Comparison of ENCODE assay signal across 9 cellular contexts in genomic region chr11:110000045-110000502, GRCh38.
DNase-seq lines count a peak whose midpoint lies in the region; ATAC-seq and TF ChIP-seq lines count a peak whose summit lies in the region.
"Had no signal": no experiment of that assay in that cellular context is flagged by ENCODE, and none has a peak within 500 bp of the region (broad histone marks: within the 10 kb centered on the region; RNA-seq: fewer than 3 reads in every experiment).

No MANE protein-coding gene starts in this region.

- H3K4me1 Mint-ChIP-seq in naive B cell = no peaks in the 10 kb centered on the region

- peaks cover 32 to 38% (median 33%) of the 10 kb centered on the region in 3 donors for H3K27me3 Mint-ChIP-seq in naive B cell

- no peaks in the 10 kb centered on the region for H3K36me3 ChIP-seq in DOHH2 (ENCODE audit: control insufficient read depth, low read length)

- H4K20me1 ChIP-seq in DOHH2 (ENCODE audit: control insufficient read depth, insufficient read depth, low read depth, low read length) = no peaks in the 10 kb centered on the region

- no peaks in the 10 kb centered on the region for H3K79me2 ChIP-seq in DOHH2 (ENCODE audit: control insufficient read depth, low read length)

- H3K36me3 Mint-ChIP-seq in naive B cell = no peaks in the 10 kb centered on the region

- no peaks in the 10 kb centered on the region for H3F3A ChIP-seq in DOHH2 (ENCODE audit: control insufficient read depth, insufficient read depth)

- no peak overlapping the region for H3K4me3 Mint-ChIP-seq in naive B cell

- TF ChIP-seq CTCF in DOHH2 (IDR thresholded peaks at IDR 0.05; ENCODE audit: low read depth, low read length, poor library complexity, severe bottlenecking) (no peak), GM20000 (IDR thresholded peaks at IDR 0.05; ENCODE audit: extremely low read depth, missing control alignments) (no peak), astrocyte of the cerebellum (IDR thresholded peaks at IDR 0.05; ENCODE audit: low read depth, low read length, missing control alignments) (no peak)

- in situ Hi-C loops in astrocyte of the cerebellum (cut with HindIII; ENCODE audit: low sequenced_read_pairs) = no loop called here

- peak overlapping the region; percentile 4 for H3K4me2 ChIP-seq in DOHH2 (ENCODE audit: low read length)
- H3K4me2 ChIP-seq: KMS-11 had no signal

- no peaks in the 10 kb centered on the region for H3K27me3 ChIP-seq in DOHH2 (ENCODE audit: control insufficient read depth, low read length)

- peak; percentile 63 for DNase-seq in GM20000 (ENCODE audit: low spot score)
- peak; percentile 88 for DNase-seq in astrocyte of the cerebellum (ENCODE audit: low read depth)
- peak; percentile 2 for DNase-seq in naive B cell
- DNase-seq in cortex of kidney (lab: John Stamatoyannopoulos, UW) = no peak
- DNase-seq in stimulated activated naive CD4-positive, alpha-beta T cell (lab: John Stamatoyannopoulos, UW) = no peak
- no peak for DNase-seq in stimulated activated CD4-positive, alpha-beta T cell treated with anti-CD3 and anti-CD28 coated beads, Interleukin-4, amount 100 ng/mL, for 24 hours

- H3K4me1 ChIP-seq in DOHH2 (ENCODE audit: control insufficient read depth, low read length) = peaks cover 18% of the 10 kb centered on the region

- H3K9me3 ChIP-seq in DOHH2 (ENCODE audit: control insufficient read depth, insufficient read depth, low read length) = no peaks in the 10 kb centered on the region

- no peaks in the 10 kb centered on the region for H3K9me2 ChIP-seq in DOHH2 (replicated peaks; ENCODE audit: control insufficient read depth, low read length)

- H3K27ac ChIP-seq in DOHH2 (ENCODE audit: low read depth, low read length) = no peak overlapping the region
- H3K27ac ChIP-seq: KMS-11 had no signal

- peaks cover 0 to 4% (median 0%) of the 10 kb centered on the region in 7 donors for H3K9me3 Mint-ChIP-seq in naive B cell

- no peak overlapping the region for H3K27ac Mint-ChIP-seq in naive B cell

- ATAC-seq in HG03460 (IDR thresholded peaks at IDR 0.05; ENCODE audit: unreplicated experiment) = peak; percentile 91
- peak; percentile 67 to 76 for ATAC-seq in naive B cell (ENCODE audit: low read depth in 2 of 2)

- H3K4me3 ChIP-seq in DOHH2 (ENCODE audit: low read length) = no peak overlapping the region
- H3K4me3 ChIP-seq in astrocyte of the cerebellum (ENCODE audit: low read depth, low read length) = no peak overlapping the region

Comparison
In these comparisons a context has a peak if more than half of its experiments do, and no peak if none do; other contexts are left out.
1. DNase-seq: peak in GM20000 (single experiment), astrocyte of the cerebellum (single experiment) and naive B cell (single experiment); none in cortex of kidney (single experiment), stimulated activated naive CD4-positive, alpha-beta T cell (0 of 6) and stimulated activated CD4-positive, alpha-beta T cell treated with anti-CD3 and anti-CD28 coated beads, Interleukin-4, amount 100 ng/mL, for 24 hours (single experiment).